ENCODE assay signal across 2 cellular contexts in genomic region chr10:31384589-31384949, GRCh38.
TF ChIP-seq lines count a peak whose summit lies in the region.

No MANE protein-coding gene starts in this region.

TF ChIP-seq in HepG2, 621 proteins besides CTCF, POLR2A, EP300 and RAD21 (continued from another document):
- no peak for TF ChIP-seq ZNF281 (CRISPR knock-in tag; IDR thresholded peaks at IDR 0.05; ENCODE audit: borderline replicate concordance)
- no peak for TF ChIP-seq MXD3 (CRISPR knock-in tag; IDR thresholded peaks at IDR 0.05)
- no peak for TF ChIP-seq CSRNP1 (CRISPR knock-in tag; IDR thresholded peaks at IDR 0.05)
- no peak for TF ChIP-seq NFRKB (IDR thresholded peaks at IDR 0.05)
- TF ChIP-seq PRDM4 (CRISPR knock-in tag; IDR thresholded peaks at IDR 0.05; ENCODE audit: borderline replicate concordance) = no peak
- no peak for TF ChIP-seq ZNF839 (CRISPR knock-in tag; IDR thresholded peaks at IDR 0.05; ENCODE audit: borderline replicate concordance)

TF ChIP-seq in SK-N-SH, 30 proteins besides CTCF, POLR2A, EP300 and RAD21 (continued from another document):
- no peak for TF ChIP-seq ZBTB33 (IDR thresholded peaks at IDR 0.05; ENCODE audit: borderline replicate concordance, low read depth)
- no peak for TF ChIP-seq MAX (IDR thresholded peaks at IDR 0.05; ENCODE audit: low read depth)
- no peak for TF ChIP-seq JUND (IDR thresholded peaks at IDR 0.05)
- no peak for TF ChIP-seq USF2 (IDR thresholded peaks at IDR 0.05; ENCODE audit: borderline replicate concordance, low read depth, low read length)
- no peak for TF ChIP-seq SMC3 (IDR thresholded peaks at IDR 0.05; ENCODE audit: low read depth, low read length)
- no peak for TF ChIP-seq TCF12 (IDR thresholded peaks at IDR 0.05)
- TF ChIP-seq CHD2 (IDR thresholded peaks at IDR 0.05; ENCODE audit: low read length, partially characterized antibody) = no peak
- TF ChIP-seq GATA2 (CRISPR knock-in tag; IDR thresholded peaks at IDR 0.05) = no peak
- no peak for TF ChIP-seq RXRA (IDR thresholded peaks at IDR 0.05; ENCODE audit: borderline replicate concordance, low read depth)
- no peak for TF ChIP-seq YY1 (IDR thresholded peaks at IDR 0.05; ENCODE audit: low read depth)
- TF ChIP-seq NRF1 (IDR thresholded peaks at IDR 0.05; ENCODE audit: low read depth, low read length) = no peak
- TF ChIP-seq FOXJ3 (CRISPR knock-in tag; IDR thresholded peaks at IDR 0.05) = no peak
- no peak for TF ChIP-seq RFX5 (IDR thresholded peaks at IDR 0.05; ENCODE audit: low read length)
- TF ChIP-seq IRF3 (IDR thresholded peaks at IDR 0.05; ENCODE audit: low read depth, low read length) = no peak
- no peak for TF ChIP-seq USF1 (IDR thresholded peaks at IDR 0.05; ENCODE audit: borderline replicate concordance, low read depth)
- TF ChIP-seq NFIC (IDR thresholded peaks at IDR 0.05; ENCODE audit: borderline replicate concordance) = no peak
